ENCODE assay signal across 1 cellular context in genomic region chr6:149860834-149861602, GRCh38.
TF ChIP-seq lines count a peak whose summit lies in the region.

No MANE protein-coding gene starts in this region.

TF ChIP-seq in HepG2, 621 proteins besides CTCF, POLR2A, EP300 and RAD21 (continued from another document and continues in another):
- no peak for TF ChIP-seq DMTF1 (CRISPR knock-in tag; IDR thresholded peaks at IDR 0.05)
- TF ChIP-seq SKIL (CRISPR knock-in tag; IDR thresholded peaks at IDR 0.05; ENCODE audit: borderline replicate concordance): peak; percentile 89
- TF ChIP-seq PAX8 (CRISPR knock-in tag; IDR thresholded peaks at IDR 0.05; ENCODE audit: borderline replicate concordance): no peak
- TF ChIP-seq ZNF556 (CRISPR knock-in tag; IDR thresholded peaks at IDR 0.05; ENCODE audit: borderline replicate concordance): no peak
- TF ChIP-seq HES4 (CRISPR knock-in tag; IDR thresholded peaks at IDR 0.05; ENCODE audit: borderline replicate concordance): no peak
- no peak; the same call in 1 of the 2 replicates for TF ChIP-seq FOXC1 (CRISPR knock-in tag; IDR thresholded peaks at IDR 0.05; ENCODE audit: borderline replicate concordance)
- peak; percentile 35 for TF ChIP-seq MYPOP (CRISPR knock-in tag; IDR thresholded peaks at IDR 0.05)
- TF ChIP-seq ZBTB7A (CRISPR knock-in tag; IDR thresholded peaks at IDR 0.05): no peak
- peak; percentile 69 for TF ChIP-seq MNT (IDR thresholded peaks at IDR 0.05)
- TF ChIP-seq SUZ12 (IDR thresholded peaks at IDR 0.05; ENCODE audit: low read depth, low read length): no peak
- no peak for TF ChIP-seq ZNF577 (CRISPR knock-in tag; IDR thresholded peaks at IDR 0.05; ENCODE audit: borderline replicate concordance, low read depth)
- TF ChIP-seq ZBTB37 (CRISPR knock-in tag; IDR thresholded peaks at IDR 0.05): no peak
- peak; percentile 92 for TF ChIP-seq PPARG (CRISPR knock-in tag; conservative IDR thresholded peaks at IDR 0.05)
- TF ChIP-seq RFX1 (IDR thresholded peaks at IDR 0.05): no peak; the same call in 1 of the 2 replicates
- no peak for TF ChIP-seq ZNF317 (CRISPR knock-in tag; IDR thresholded peaks at IDR 0.05)
- no peak for TF ChIP-seq SNAI1 (CRISPR knock-in tag; IDR thresholded peaks at IDR 0.05; ENCODE audit: borderline replicate concordance)
- peak; percentile 58 to 78; a peak in 2 of 4 replicates for TF ChIP-seq HMGXB4 (CRISPR knock-in tag; IDR thresholded peaks at IDR 0.05; ENCODE audit: borderline replicate concordance in 1 of 2, low read depth in 1 of 2)
- TF ChIP-seq ZNF230 (CRISPR knock-in tag; IDR thresholded peaks at IDR 0.05): no peak
- peak; percentile 82; the same call in 1 of the 2 replicates for TF ChIP-seq ZFP36L1 (CRISPR knock-in tag; IDR thresholded peaks at IDR 0.05)
- peak; percentile 74 for TF ChIP-seq PATZ1 (CRISPR knock-in tag; IDR thresholded peaks at IDR 0.05)
- peak; percentile 34; the same call in 1 of the 2 replicates for TF ChIP-seq ZNF788 (CRISPR knock-in tag; IDR thresholded peaks at IDR 0.05; ENCODE audit: borderline replicate concordance)
- peak; percentile 74; the same call in 1 of the 2 replicates for TF ChIP-seq BCL3 (CRISPR knock-in tag; IDR thresholded peaks at IDR 0.05)
- TF ChIP-seq XBP1 (CRISPR knock-in tag; IDR thresholded peaks at IDR 0.05): no peak
- TF ChIP-seq NR3C1 (CRISPR knock-in tag; IDR thresholded peaks at IDR 0.05): no peak
- 0 out of 2 replicates have a peak, but pooled peaks have one; percentile 29 for TF ChIP-seq ELF4 (CRISPR knock-in tag; IDR thresholded peaks at IDR 0.05; ENCODE audit: borderline replicate concordance)
- no peak for TF ChIP-seq PREB (CRISPR knock-in tag; IDR thresholded peaks at IDR 0.05)
- no peak; the same call in 1 of the 2 replicates for TF ChIP-seq ZNF780A (CRISPR knock-in tag; IDR thresholded peaks at IDR 0.05)
- TF ChIP-seq JDP2 (CRISPR knock-in tag; IDR thresholded peaks at IDR 0.05; ENCODE audit: borderline replicate concordance): no peak
- peak; percentile 8; the same call in 1 of the 2 replicates for TF ChIP-seq HOXD1 (CRISPR knock-in tag; IDR thresholded peaks at IDR 0.05)
- no peak for TF ChIP-seq FOXM1 (CRISPR knock-in tag; IDR thresholded peaks at IDR 0.05)
- TF ChIP-seq FLYWCH1 (CRISPR knock-in tag; IDR thresholded peaks at IDR 0.05): no peak
- peak; percentile 91 for TF ChIP-seq PHF21A (CRISPR knock-in tag; IDR thresholded peaks at IDR 0.05)
- no peak for TF ChIP-seq NONO (IDR thresholded peaks at IDR 0.05)
- TF ChIP-seq NONO (CRISPR knock-in tag; conservative IDR thresholded peaks at IDR 0.05): no peak
- no peak for TF ChIP-seq ZNF773 (CRISPR knock-in tag; IDR thresholded peaks at IDR 0.05; ENCODE audit: borderline replicate concordance)
- no peak for TF ChIP-seq ATF6 (CRISPR knock-in tag; conservative IDR thresholded peaks at IDR 0.05)
- no peak for TF ChIP-seq ZNF576 (CRISPR knock-in tag; IDR thresholded peaks at IDR 0.05)
- 0 out of 2 replicates have a peak, but pooled peaks have one; percentile 63 for TF ChIP-seq ZNF275 (CRISPR knock-in tag; IDR thresholded peaks at IDR 0.05; ENCODE audit: borderline replicate concordance)
- no peak; the same call in 1 of the 2 replicates for TF ChIP-seq CHD4 (IDR thresholded peaks at IDR 0.05; ENCODE audit: borderline replicate concordance, low read length)
